11 cellular contexts compared by ENCODE assay signal in the genomic region with DNA sequence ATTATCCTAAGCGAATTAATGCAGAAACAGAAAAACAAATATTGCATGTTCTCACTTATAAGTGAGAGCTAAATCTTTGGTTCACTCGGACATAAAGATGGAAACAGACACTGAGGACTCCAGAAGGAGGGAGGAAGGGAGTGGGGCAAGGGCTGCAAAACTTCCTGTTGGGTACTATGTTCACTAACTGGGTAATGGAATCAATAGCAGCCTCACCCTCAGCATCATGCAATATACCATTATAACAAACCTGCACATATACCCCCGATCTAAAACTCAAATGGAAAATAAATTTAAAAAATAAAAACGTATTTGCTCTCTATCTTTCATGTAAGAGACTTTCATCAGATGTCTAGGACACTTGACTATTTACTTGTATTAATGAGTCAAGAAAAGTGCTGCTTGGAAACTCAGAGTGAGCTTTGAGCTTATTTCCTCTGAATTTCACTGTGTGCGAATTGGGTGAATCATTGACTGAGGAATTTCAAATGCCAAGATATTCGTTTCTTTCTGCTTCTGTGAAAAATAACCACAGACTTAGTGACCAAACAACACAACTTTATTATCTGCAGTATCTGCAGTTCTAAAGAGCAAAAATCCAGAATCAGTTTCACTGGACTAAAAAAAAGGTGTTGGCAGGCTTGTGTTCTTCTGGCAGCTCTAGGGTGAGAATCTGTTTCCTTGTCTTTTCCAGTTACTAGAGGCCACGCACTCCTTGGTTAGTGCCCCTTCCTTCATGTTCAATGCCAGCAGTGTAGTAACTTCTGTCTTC. TPM values are rescaled to one million over a fixed set of nuclear protein-coding genes. Genes with fewer than 3 reads are reported as not detected.
DNase-seq lines count a peak whose midpoint lies in the region; ATAC-seq, FAIRE-seq and TF ChIP-seq lines count a peak whose summit lies in the region.
"Had no signal": no experiment of that assay in that cellular context is flagged by ENCODE, and none has a peak within 500 bp of the region (broad histone marks: within the 10 kb centered on the region; RNA-seq: fewer than 3 reads in every experiment).

No MANE protein-coding gene starts in this region.

- peak overlapping the region; percentile 80 for H4K8ac ChIP-seq in mesenchymal stem cell (ENCODE audit: low read length)

- H3K9me3 ChIP-seq in mesenchymal stem cell (ENCODE audit: control insufficient read depth, low read length) (no peaks in the 10 kb centered on the region), colonic mucosa (no peaks in the 10 kb centered on the region)

- H3K4me1 ChIP-seq in mesenchymal stem cell (ENCODE audit: control insufficient read depth, insufficient read depth, low read depth, low read length), result peaks cover 5% of the 10 kb centered on the region
- H3K4me1 ChIP-seq in colonic mucosa, result no peaks in the 10 kb centered on the region

- no peak overlapping the region for H3K23ac ChIP-seq in mesenchymal stem cell (ENCODE audit: low read length in 2 of 2)

- H4K91ac ChIP-seq in mesenchymal stem cell (ENCODE audit: low read length), result no peak overlapping the region

- no peak overlapping the region for H3K14ac ChIP-seq in mesenchymal stem cell (ENCODE audit: low read length in 2 of 2)

- H2BK15ac ChIP-seq in mesenchymal stem cell (ENCODE audit: low read depth, poor library complexity, severe bottlenecking), result no peak overlapping the region

- no peak for FAIRE-seq in HTR-8/SVneo (lab: Jason Lieb, UNC)

- 61% methylated on average over 5 of the region's 7 CpGs for WGBS in mesenchymal stem cell

- H3K4me3 ChIP-seq in mesenchymal stem cell (ENCODE audit: insufficient read depth in 1 of 2, low read depth in 1 of 2, low read length in 2 of 2) (no peak overlapping the region), colonic mucosa (no peak overlapping the region)

- peak overlapping the region; percentile 44 to 62 for H3K18ac ChIP-seq in mesenchymal stem cell (ENCODE audit: low read depth in 1 of 2, low read length in 2 of 2)

- H3K36me3 ChIP-seq in mesenchymal stem cell (ENCODE audit: control insufficient read depth in 1 of 2, insufficient read depth in 2 of 2, low read depth in 1 of 2, low read length in 2 of 2), result no peaks in the 10 kb centered on the region
- H3K36me3 ChIP-seq in colonic mucosa, result no peaks in the 10 kb centered on the region

- H2BK5ac ChIP-seq in mesenchymal stem cell (ENCODE audit: low read depth, low read length, poor library complexity, severe bottlenecking), result no peak overlapping the region

- no peak overlapping the region for H3K4me2 ChIP-seq in mesenchymal stem cell (ENCODE audit: low read length, poor library complexity, severe bottlenecking)

- no peak for ATAC-seq in HG02973 (IDR thresholded peaks at IDR 0.05; ENCODE audit: unreplicated experiment)

- no peak overlapping the region for H3K4ac ChIP-seq in mesenchymal stem cell (ENCODE audit: low read depth in 1 of 2, low read length in 2 of 2)

- peak overlapping the region; percentile 59 for H2AK5ac ChIP-seq in mesenchymal stem cell (ENCODE audit: low read length, severe bottlenecking)

- intact Hi-C loops in head of caudate nucleus (cut with DNase I), result no loop called here
- intact Hi-C loops in colonic mucosa (cut with DNase I), result no loop called here

- peak overlapping the region; percentile 77 for H3K9ac ChIP-seq in mesenchymal stem cell (ENCODE audit: low read length)
- no peak overlapping the region for H3K9ac ChIP-seq in colonic mucosa (ENCODE audit: low read depth in 2 of 2, low read length in 2 of 2)

- no peak overlapping the region for H2AFZ ChIP-seq in mesenchymal stem cell (ENCODE audit: low read depth, low read length)

- peak; percentile 81 for DNase-seq in AG08395 (ENCODE audit: low spot score)
- peak; percentile 24 for DNase-seq in HTR-8/SVneo (ENCODE audit: insufficient read length, low spot score)
- DNase-seq in dermis blood vessel endothelial cell, result peak; percentile 55
- DNase-seq in mesenchymal stem cell, result peak; percentile 80
- DNase-seq in head of caudate nucleus, result no peak
- no peak for DNase-seq in activated CD8-positive, alpha-beta memory T cell treated with anti-CD3 and anti-CD28 coated beads for 24 hours
- no peak for DNase-seq in colonic mucosa
- DNase-seq: anterior cingulate cortex had no signal

- H2BK12ac ChIP-seq in mesenchymal stem cell (ENCODE audit: low read length in 2 of 2), result no peak overlapping the region

- TF ChIP-seq CTCF in colonic mucosa (IDR thresholded peaks at IDR 0.05), result no peak

- peak overlapping the region; percentile 49 for H2BK120ac ChIP-seq in mesenchymal stem cell (ENCODE audit: low read depth, low read length)

- no peaks in the 10 kb centered on the region for H3K79me1 ChIP-seq in mesenchymal stem cell (replicated peaks; ENCODE audit: low read length, poor library complexity, severe bottlenecking)

- H3K27me3 ChIP-seq in mesenchymal stem cell (ENCODE audit: control insufficient read depth in 1 of 2, insufficient read depth in 1 of 2, low read length in 2 of 2), result no peaks in the 10 kb centered on the region
- H3K27me3 ChIP-seq in colonic mucosa, result no peaks in the 10 kb centered on the region

- H3K27ac ChIP-seq in mesenchymal stem cell (ENCODE audit: low read length, poor library complexity, severe bottlenecking) (peak overlapping the region; percentile 93), colonic mucosa (no peak overlapping the region)

RNA-seq across cellular contexts. Expression of gene TM4SF18, which starts 18.4 kb away (rescaled TPM):
- 363 and 529 TPM in 2 replicates for total RNA-seq in dermis blood vessel endothelial cell
- polyA plus RNA-seq in mesenchymal stem cell (2013, experiment 1 of 2), result 0.94 TPM
- polyA plus RNA-seq in mesenchymal stem cell (2013, experiment 2 of 2), result 0.88 TPM
- total RNA-seq in colonic mucosa, result 1 to 10 TPM in 1 of 2 donors, under 1 TPM in 1; 0.72 to 2.1 TPM
- total RNA-seq: T-helper 1 cell treated with Interleukin-12 subunit alpha and Interleukin-12 subunit beta and Interleukin-4 antibody, amounts not matched to agents 30 ng/mL and 1 ng/mL, for 36 hours had no signal
- polyA plus RNA-seq: neural cell had no signal

Comparison
In these comparisons a context has a peak if more than half of its experiments do, and no peak if none do; other contexts are left out.
1. DNase-seq: peak in AG08395 (single experiment), HTR-8/SVneo (single experiment), dermis blood vessel endothelial cell (single experiment) and mesenchymal stem cell (single experiment); none in head of caudate nucleus (0 of 42), activated CD8-positive, alpha-beta memory T cell treated with anti-CD3 and anti-CD28 coated beads for 24 hours (single experiment) and colonic mucosa (single experiment).
2. RNA of gene TM4SF18, which starts 18.4 kb away (total RNA-seq): 363 to 529 TPM in dermis blood vessel endothelial cell; 0.72 to 2.1 TPM in colonic mucosa; every median in the first group is over 100 times any median in the second.